24 cellular contexts compared by ENCODE assay signal in genomic region chr21:25646541-25646940, GRCh38. TPM values are rescaled to one million over a fixed set of nuclear protein-coding genes. Genes with fewer than 3 reads are reported as not detected.
A peak's percentile ranks its signal among the peaks of the same experiment; 100 is the strongest.
DNase-seq lines count a peak whose midpoint lies in the region; ATAC-seq and TF ChIP-seq lines count a peak whose summit lies in the region.
"Had no signal": no experiment of that assay in that cellular context is flagged by ENCODE, and none has a peak within 500 bp of the region (broad histone marks: within the 10 kb centered on the region; RNA-seq: fewer than 3 reads in every experiment).

No MANE protein-coding gene starts in this region.

- TF ChIP-seq EP300 in gastroesophageal sphincter (IDR thresholded peaks at IDR 0.05) = no peak

- TF ChIP-seq POLR2A in gastroesophageal sphincter (IDR thresholded peaks at IDR 0.05) = no peak

- peaks cover 10% of the 10 kb centered on the region for H3K27me3 Mint-ChIP-seq in progenitor cell of endocrine pancreas
- peaks cover 11% of the 10 kb centered on the region for H3K27me3 Mint-ChIP-seq in activated CD8-positive, alpha-beta memory T cell treated with anti-CD3 and anti-CD28 coated beads, Interleukin-2, amount 10 ng/mL, durations not matched to agents 7 days and 5 days

- H3K4me1 Mint-ChIP-seq in progenitor cell of endocrine pancreas (ENCODE audit: low read depth) = no peaks in the 10 kb centered on the region
- no peaks in the 10 kb centered on the region for H3K4me1 Mint-ChIP-seq in activated CD8-positive, alpha-beta memory T cell treated with anti-CD3 and anti-CD28 coated beads, Interleukin-2, amount 10 ng/mL, durations not matched to agents 7 days and 5 days

- H3K9me3 Mint-ChIP-seq in progenitor cell of endocrine pancreas (ENCODE audit: low read depth) = no peaks in the 10 kb centered on the region
- H3K9me3 Mint-ChIP-seq in activated CD8-positive, alpha-beta memory T cell treated with anti-CD3 and anti-CD28 coated beads, Interleukin-2, amount 10 ng/mL, durations not matched to agents 7 days and 5 days (ENCODE audit: low read depth) = no peaks in the 10 kb centered on the region
- H3K9me3 Mint-ChIP-seq: GM23338 had no signal

- H3K27me3 ChIP-seq in gastroesophageal sphincter = no peaks in the 10 kb centered on the region
- H3K27me3 ChIP-seq: Peyer's patch had no signal

- peak overlapping the region; percentile 18 for H3K27ac Mint-ChIP-seq in progenitor cell of endocrine pancreas
- no peak overlapping the region for H3K27ac Mint-ChIP-seq in activated CD8-positive, alpha-beta memory T cell treated with anti-CD3 and anti-CD28 coated beads, Interleukin-2, amount 10 ng/mL, durations not matched to agents 7 days and 5 days
- H3K27ac Mint-ChIP-seq: GM23338 had no signal

- 62 to 66% methylated on average over 2 of the region's 2 CpGs for WGBS in gastroesophageal sphincter (ENCODE audit: low coverage in 1 of 2), 2 donors

- no peaks in the 10 kb centered on the region for H3K36me3 ChIP-seq in HEK293 (ENCODE audit: control insufficient read depth in 2 of 2, insufficient read depth in 1 of 2, low read length in 2 of 2)
- peaks cover 0 to 10% of the 10 kb centered on the region in 2 donors for H3K36me3 ChIP-seq in gastroesophageal sphincter
- H3K36me3 ChIP-seq: Peyer's patch had no signal

- H3K9me3 ChIP-seq in HEK293 (ENCODE audit: control insufficient read depth, insufficient read depth, low read depth, low read length) (no peaks in the 10 kb centered on the region), gastroesophageal sphincter (no peaks in the 10 kb centered on the region)
- H3K9me3 ChIP-seq: A549, Peyer's patch had no signal

- ATAC-seq in gastroesophageal sphincter = no peak
- no peak for ATAC-seq in activated CD8-positive, alpha-beta memory T cell treated with anti-CD3 and anti-CD28 coated beads, Interleukin-2, amount 10 ng/mL, durations not matched to agents 7 days and 5 days
- ATAC-seq: A549, GM23338 had no signal

- CTCF ChIA-PET in HEK293 (lab: Yijun Ruan, JAX) = no interaction called here
- CTCF ChIA-PET in activated CD8-positive, alpha-beta memory T cell treated with anti-CD3 and anti-CD28 coated beads, Interleukin-2, amount 10 ng/mL, durations not matched to agents 7 days and 5 days (lab: Charles Lee) = no interaction called here

- H3K4me3 ChIP-seq in HEK293 (ENCODE audit: low read depth, low read length) (no peak overlapping the region), gastroesophageal sphincter (no peak overlapping the region)
- H3K4me3 ChIP-seq: A549, GM23338, Peyer's patch had no signal

- POLR2A ChIA-PET in HEK293 (lab: Yijun Ruan, JAX) = no interaction called here

- DNase-seq in progenitor cell of endocrine pancreas (ENCODE audit: low spot score, unreplicated experiment) (no peak), H4 (ENCODE audit: low spot score) (no peak), cortex of kidney (lab: John Stamatoyannopoulos, UW) (no peak), ureter (ENCODE audit: low spot score) (no peak)
- DNase-seq in activated CD8-positive, alpha-beta memory T cell treated with anti-CD3 and anti-CD28 coated beads, Interleukin-2, amount 10 ng/mL, durations not matched to agents 7 days and 5 days = no peak
- DNase-seq: Calu3, DMS79 treated with DMSO at 0.1 percent for 48 hours, GF-D8, HCEC 1CT, Karpas-422, NCI-H1092, NCI-H1417 treated with DMSO at 0.1 percent for 48 hours, NCI-H1694 treated with DMSO at 0.1 percent for 48 hours, NCI-H2081, NCI-H2227 treated with DMSO at 0.1 percent for 48 hours, NCI-H526 treated with DMSO at 0.1 percent for 48 hours, OCI-M1, Peyer's patch, SHP77 treated with DMSO at 0.1 percent for 48 hours had no signal

- H3K36me3 Mint-ChIP-seq in progenitor cell of endocrine pancreas (ENCODE audit: insufficient read depth) = no peaks in the 10 kb centered on the region
- no peaks in the 10 kb centered on the region for H3K36me3 Mint-ChIP-seq in activated CD8-positive, alpha-beta memory T cell treated with anti-CD3 and anti-CD28 coated beads, Interleukin-2, amount 10 ng/mL, durations not matched to agents 7 days and 5 days

- no peak overlapping the region for H3K27ac ChIP-seq in HEK293 (ENCODE audit: extremely low read depth, low read depth, low read length)
- peak overlapping the region; percentile 2 to 53 (median 38) for H3K27ac ChIP-seq in gastroesophageal sphincter
- H3K27ac ChIP-seq: A549, HL-60, Peyer's patch had no signal

- TF ChIP-seq CTCF in HEK293 (tag by site-specific recombination; IDR thresholded peaks at IDR 0.05) = no peak
- no peak for TF ChIP-seq CTCF in gastroesophageal sphincter (IDR thresholded peaks at IDR 0.05)
- no peak for TF ChIP-seq CTCF in progenitor cell of endocrine pancreas (IDR thresholded peaks at IDR 0.05; ENCODE audit: unreplicated experiment)

- H3K4me3 Mint-ChIP-seq in progenitor cell of endocrine pancreas (ENCODE audit: low read depth) = no peak overlapping the region
- no peak overlapping the region for H3K4me3 Mint-ChIP-seq in activated CD8-positive, alpha-beta memory T cell treated with anti-CD3 and anti-CD28 coated beads, Interleukin-2, amount 10 ng/mL, durations not matched to agents 7 days and 5 days
- H3K4me3 Mint-ChIP-seq: GM23338 had no signal

- no peaks in the 10 kb centered on the region for H3K4me1 ChIP-seq in HEK293 (ENCODE audit: control insufficient read depth, insufficient read depth, low read length)
- H3K4me1 ChIP-seq in gastroesophageal sphincter = peaks cover 0 to 35% (median 0%) of the 10 kb centered on the region in 3 donors
- H3K4me1 ChIP-seq: A549 had no signal

TF ChIP-seq in HEK293, 187 proteins besides CTCF, POLR2A, EP300 and RAD21:
- peak; percentile 38; the same call in 1 of the 2 replicates for TF ChIP-seq PRDM6 (tag by site-specific recombination; IDR thresholded peaks at IDR 0.05)
- no peak for TF ChIP-seq ZNF202 (tag by site-specific recombination; IDR thresholded peaks at IDR 0.05; ENCODE audit: borderline replicate concordance)
- peak; percentile 56; the same call in 1 of the 2 replicates for TF ChIP-seq FEZF1 (tag by site-specific recombination; IDR thresholded peaks at IDR 0.05)
- peak; percentile 74 for TF ChIP-seq ZNF596 (tag by site-specific recombination; IDR thresholded peaks at IDR 0.05)

RNA-seq across cellular contexts. Expression of gene JAM2, which starts 7.5 kb away (rescaled TPM):
- 10 to 100 TPM; 24.9 to 59.5 (median 38.2) TPM for total RNA-seq in gastroesophageal sphincter
- 2.2 and 2.4 TPM in 2 replicates for total RNA-seq in progenitor cell of endocrine pancreas
- 0.70 and 3.1 TPM in 2 replicates for total RNA-seq in H4 (2014; rRNA removed; shearing (Covaris generic))
- 17.4 TPM for total RNA-seq in ureter
- total RNA-seq in activated CD8-positive, alpha-beta memory T cell treated with anti-CD3 and anti-CD28 coated beads, Interleukin-2, amount 10 ng/mL, durations not matched to agents 7 days and 5 days = under 1 TPM; 0.26 to 0.37 TPM
- total RNA-seq: Calu3 had no signal

RNA-seq across cellular contexts. Expression of gene MRPL39, which starts 39.3 kb away (rescaled TPM):
- total RNA-seq in gastroesophageal sphincter = 10 to 100 TPM; 17.0 to 37.4 (median 25.4) TPM
- 29.9 and 30.7 TPM in 2 replicates for total RNA-seq in progenitor cell of endocrine pancreas
- 73.9 and 79.0 TPM in 2 replicates for total RNA-seq in H4 (2014; rRNA removed; shearing (Covaris generic))
- total RNA-seq in ureter = 24.0 TPM
- 10 to 100 TPM; 43.5 to 44.8 TPM for total RNA-seq in activated CD8-positive, alpha-beta memory T cell treated with anti-CD3 and anti-CD28 coated beads, Interleukin-2, amount 10 ng/mL, durations not matched to agents 7 days and 5 days
